21 cellular contexts compared by ENCODE assay signal in the genomic region with DNA sequence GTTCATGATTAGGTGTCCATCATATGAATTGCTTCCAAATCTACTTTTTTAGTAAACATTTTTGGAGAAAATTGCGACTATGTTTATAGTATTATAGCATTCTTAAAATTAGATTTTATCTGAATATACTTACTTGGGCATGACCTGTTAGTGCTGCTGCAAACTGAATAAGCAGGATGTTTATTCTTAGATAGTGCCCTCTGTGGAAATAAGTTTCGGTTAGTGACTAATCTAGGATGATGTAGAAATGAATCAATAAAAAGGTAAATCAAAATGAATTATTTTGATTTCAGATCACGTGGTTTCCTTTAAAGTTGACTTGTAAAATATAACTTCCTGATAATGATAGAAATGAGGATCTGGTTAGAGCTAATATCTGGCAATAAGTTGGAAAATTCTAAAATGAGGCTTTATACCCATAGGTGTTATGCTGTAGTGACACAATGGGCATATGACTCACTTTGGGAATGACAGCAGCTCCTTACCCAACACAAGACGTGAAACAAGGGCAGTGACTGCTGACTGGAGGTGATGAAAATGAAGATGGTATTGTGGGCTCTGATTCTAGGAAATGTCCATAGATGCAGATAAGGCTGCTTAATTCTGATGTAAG.
DNase-seq lines count a peak whose midpoint lies in the region; ATAC-seq, FAIRE-seq and TF ChIP-seq lines count a peak whose summit lies in the region.
"Had no signal": no experiment of that assay in that cellular context is flagged by ENCODE, and none has a peak within 500 bp of the region (broad histone marks: within the 10 kb centered on the region; RNA-seq: fewer than 3 reads in every experiment).

No MANE protein-coding gene starts in this region.

- H3K9ac ChIP-seq in fibroblast of lung (ENCODE audit: insufficient read depth, low read length) (no peak overlapping the region), HepG2 (ENCODE audit: insufficient read depth, low read depth, low read length) (no peak overlapping the region)

- TF ChIP-seq RAD21 in HepG2 (CRISPR knock-in tag; IDR thresholded peaks at IDR 0.05) = no peak

- in situ Hi-C loops in HepG2 (cut with HindIII; ENCODE audit: extremely low pct_ligation_motif_present, low pct_unique_long_range_greater_than_20kb) = no loop called here

- H3K9me3 ChIP-seq in breast epithelium (no peaks in the 10 kb centered on the region), RWPE2 (ENCODE audit: severe bottlenecking) (no peaks in the 10 kb centered on the region), fibroblast of lung (ENCODE audit: control insufficient read depth, insufficient read depth, low read depth, low read length) (no peaks in the 10 kb centered on the region), HepG2 (ENCODE audit: low read length) (peaks cover 63% of the 10 kb centered on the region)
- H3K9me3 ChIP-seq: transverse colon had no signal

- H3K4me3 Mint-ChIP-seq in MCF 10A (ENCODE audit: unreplicated experiment) = no peak overlapping the region
- H3K4me3 Mint-ChIP-seq: stimulated activated naive B cell treated with anti-CD40 and anti-IgM and Interleukin-4, amounts not matched to agents 10 μg/mL and 1 μg/mL and 100 μg/mL, for 72 hours had no signal

- H3K27me3 ChIP-seq in breast epithelium (no peaks in the 10 kb centered on the region), RWPE2 (ENCODE audit: insufficient read depth, poor library complexity, severe bottlenecking) (no peaks in the 10 kb centered on the region), fibroblast of lung (ENCODE audit: control insufficient read depth, insufficient read depth, low read length) (no peaks in the 10 kb centered on the region), HepG2 (ENCODE audit: control insufficient read depth in 1 of 2, insufficient read depth in 2 of 2, low read length in 2 of 2) (no peaks in the 10 kb centered on the region)
- H3K27me3 ChIP-seq: brain microvascular endothelial cell, dorsolateral prefrontal cortex, transverse colon had no signal

- DNase-seq in MCF 10A (ENCODE audit: unreplicated experiment) (peak; percentile 86), breast epithelium (ENCODE audit: low spot score in 2 of 2) (no peak), RWPE2 (ENCODE audit: low spot score) (no peak), fibroblast of lung (ENCODE audit: low read depth in 2 of 2) (peak; percentile 18 to 49), HepG2 (ENCODE audit: low spot score) (no peak), midbrain (lab: John Stamatoyannopoulos, UW) (no peak), cortex of kidney (lab: John Stamatoyannopoulos, UW) (no peak)
- DNase-seq in activated naive CD4-positive, alpha-beta T cell (lab: John Stamatoyannopoulos, UW) = no peak
- DNase-seq: 8988T; activated naive CD4-positive, alpha-beta T cell treated with anti-CD3 and anti-CD28 coated beads, Interleukin-2, amount 50 U/mL, for 16 hours; brain microvascular endothelial cell; dorsolateral prefrontal cortex; Kasumi-1; left cardiac atrium; NCI-H146; retina; stimulated activated naive B cell treated with anti-CD40 and anti-IgM and Interleukin-4, amounts not matched to agents 10 μg/mL and 1 μg/mL and 100 μg/mL, for 72 hours; transverse colon had no signal

- H3K27me3 Mint-ChIP-seq in MCF 10A (ENCODE audit: insufficient read depth, unreplicated experiment) = no peaks in the 10 kb centered on the region
- H3K27me3 Mint-ChIP-seq: stimulated activated naive B cell treated with anti-CD40 and anti-IgM and Interleukin-4, amounts not matched to agents 10 μg/mL and 1 μg/mL and 100 μg/mL, for 72 hours had no signal

- H3K9me3 Mint-ChIP-seq in MCF 10A (ENCODE audit: unreplicated experiment) = no peaks in the 10 kb centered on the region
- H3K9me3 Mint-ChIP-seq: stimulated activated naive B cell treated with anti-CD40 and anti-IgM and Interleukin-4, amounts not matched to agents 10 μg/mL and 1 μg/mL and 100 μg/mL, for 72 hours had no signal

- BruUV-seq in MCF 10A (replicated peaks; lab: Mats Ljungman, UMichigan) = no TSS peak
- BruUV-seq in HepG2 (replicated peaks; lab: Mats Ljungman, UMichigan) = no TSS peak

- no peak for TF ChIP-seq EP300 in HepG2 (IDR thresholded peaks at IDR 0.05; ENCODE audit: low read depth in 2 of 2, low read length in 2 of 2)
- no peak for TF ChIP-seq EP300 in HepG2 (CRISPR knock-in tag; IDR thresholded peaks at IDR 0.05; ENCODE audit: borderline replicate concordance)

- peak; percentile 89 for ATAC-seq in RWPE2 (ENCODE audit: low read depth)
- no peak for ATAC-seq in HepG2
- ATAC-seq: left cardiac atrium; stimulated activated naive B cell treated with anti-CD40 and anti-IgM and Interleukin-4, amounts not matched to agents 10 μg/mL and 1 μg/mL and 100 μg/mL, for 72 hours had no signal

- H3K27ac ChIP-seq in breast epithelium (no peak overlapping the region), RWPE2 (ENCODE audit: poor library complexity, severe bottlenecking) (peak overlapping the region; percentile 28), fibroblast of lung (ENCODE audit: insufficient read depth, low read length) (no peak overlapping the region), HepG2 (ENCODE audit: extremely low read length, insufficient read depth, low read length) (no peak overlapping the region)
- H3K27ac ChIP-seq: brain microvascular endothelial cell, dorsolateral prefrontal cortex, transverse colon had no signal

- H3K4me3 ChIP-seq in breast epithelium (no peak overlapping the region), RWPE2 (ENCODE audit: severe bottlenecking) (no peak overlapping the region), fibroblast of lung (replicated peaks in 1 of 4; ENCODE audit: control extremely low read depth in 1 of 4, insufficient read depth in 1 of 4, low read depth in 3 of 4, low read length in 4 of 4) (no peak overlapping the region), HepG2 (replicated peaks in 1 of 3; ENCODE audit: insufficient read depth in 1 of 3, low read depth in 2 of 3, low read length in 3 of 3) (no peak overlapping the region)
- H3K4me3 ChIP-seq: dorsolateral prefrontal cortex, transverse colon had no signal

- 12% methylated on average over 4 of the region's 4 CpGs for WGBS in HepG2 (ENCODE audit: low lambda C conversion rate)

- no peak for TF ChIP-seq CTCF in MCF 10A (IDR thresholded peaks at IDR 0.05; ENCODE audit: unreplicated experiment)
- TF ChIP-seq CTCF in breast epithelium (IDR thresholded peaks at IDR 0.05) = no peak
- TF ChIP-seq CTCF in RWPE2 (IDR thresholded peaks at IDR 0.05; ENCODE audit: poor library complexity, severe bottlenecking) = no peak
- no peak for TF ChIP-seq CTCF in fibroblast of lung (conservative IDR thresholded peaks at IDR 0.05 in 1 of 2, IDR thresholded peaks at IDR 0.05 in 1 of 2; ENCODE audit: low read depth in 1 of 2, low read length in 2 of 2)
- TF ChIP-seq CTCF in HepG2 (CRISPR knock-in tag; IDR thresholded peaks at IDR 0.05) = no peak

- H3K27ac Mint-ChIP-seq in MCF 10A (ENCODE audit: low read depth, unreplicated experiment) = peak overlapping the region; percentile 8
- H3K27ac Mint-ChIP-seq: stimulated activated naive B cell treated with anti-CD40 and anti-IgM and Interleukin-4, amounts not matched to agents 10 μg/mL and 1 μg/mL and 100 μg/mL, for 72 hours had no signal

- H3K4me1 ChIP-seq in breast epithelium (no peaks in the 10 kb centered on the region), RWPE2 (ENCODE audit: insufficient read depth, poor library complexity, severe bottlenecking) (peaks cover 14% of the 10 kb centered on the region), fibroblast of lung (ENCODE audit: control insufficient read depth, extremely low read depth, insufficient read depth, low read length) (peaks cover 3% of the 10 kb centered on the region), HepG2 (ENCODE audit: insufficient read depth, low read length) (no peaks in the 10 kb centered on the region)
- H3K4me1 ChIP-seq: transverse colon had no signal

- H3K36me3 ChIP-seq in breast epithelium (no peaks in the 10 kb centered on the region), RWPE2 (ENCODE audit: low read depth) (no peaks in the 10 kb centered on the region), fibroblast of lung (ENCODE audit: control insufficient read depth, insufficient read depth, low read length) (no peaks in the 10 kb centered on the region), HepG2 (replicated peaks in 1 of 2; ENCODE audit: control insufficient read depth in 1 of 2, insufficient read depth in 2 of 2, low read length in 2 of 2) (no peaks in the 10 kb centered on the region)
- H3K36me3 ChIP-seq: brain microvascular endothelial cell, transverse colon had no signal

- no peaks in the 10 kb centered on the region for H3K36me3 Mint-ChIP-seq in MCF 10A (ENCODE audit: insufficient read depth, unreplicated experiment)

- intact Hi-C loops in MCF 10A (cut with micrococcal nuclease) = loop anchor here (10.0 kb wide), 1 partner anchor 821 kb away; no protein-coding TSS in a partner anchor
- intact Hi-C loops in breast epithelium (cut with DNase I; ENCODE audit: low total_unique reads) = no loop called here
- intact Hi-C loops in HepG2 (cut with micrococcal nuclease; ENCODE audit: unreplicated experiment) = no loop called here

- TF ChIP-seq POLR2A in breast epithelium (IDR thresholded peaks at IDR 0.05) = no peak
- TF ChIP-seq POLR2A in HepG2 (IDR thresholded peaks at IDR 0.05; ENCODE audit: insufficient read depth in 1 of 2, low read depth in 2 of 2, low read length in 2 of 2) = no peak

- CTCF ChIA-PET in MCF 10A (lab: Yijun Ruan, JAX) (interaction anchor here (0.6 kb wide), 1 partner anchor 369 kb away, joined by 3 read pairs; no protein-coding TSS in a partner anchor), HepG2 (lab: Yijun Ruan, JAX; ENCODE audit: low intra/inter-chr PET ratio, low total read pairs) (no interaction called here)

- H3K79me2 ChIP-seq in fibroblast of lung (ENCODE audit: control insufficient read depth, insufficient read depth, low read length) (no peaks in the 10 kb centered on the region), HepG2 (ENCODE audit: insufficient read depth, low read length) (no peaks in the 10 kb centered on the region)

- peaks cover 7% of the 10 kb centered on the region for H3K4me1 Mint-ChIP-seq in MCF 10A (ENCODE audit: insufficient read depth, unreplicated experiment)
- H3K4me1 Mint-ChIP-seq: stimulated activated naive B cell treated with anti-CD40 and anti-IgM and Interleukin-4, amounts not matched to agents 10 μg/mL and 1 μg/mL and 100 μg/mL, for 72 hours had no signal

- no peak for FAIRE-seq in HepG2 (lab: Jason Lieb, UNC)
- FAIRE-seq: GM18507, H1, TTC549 had no signal

- H4K20me1 ChIP-seq in fibroblast of lung (ENCODE audit: control insufficient read depth, extremely low read depth, insufficient read depth, low read length) = no peaks in the 10 kb centered on the region
- no peaks in the 10 kb centered on the region for H4K20me1 ChIP-seq in HepG2 (ENCODE audit: insufficient read depth, low read length)

- POLR2A ChIA-PET in MCF 10A (lab: Yijun Ruan, JAX) (interaction anchor here (1.0 to 1.6 kb wide), 2 partner anchors 8 to 103 kb away, joined by 3 to 4 read pairs; no protein-coding TSS in a partner anchor), HepG2 (lab: Yijun Ruan, JAX) (no interaction called here)

- H3K4me2 ChIP-seq in fibroblast of lung (ENCODE audit: extremely low read depth, insufficient read depth, low read length) (peak overlapping the region; percentile 4), HepG2 (ENCODE audit: low read depth, low read length) (no peak overlapping the region)

- H2AFZ ChIP-seq in fibroblast of lung (ENCODE audit: low read length) = no peak overlapping the region
- no peak overlapping the region for H2AFZ ChIP-seq in HepG2 (ENCODE audit: low read length)

TF ChIP-seq in HepG2, 621 proteins besides CTCF, POLR2A, EP300 and RAD21 (continues in another document):
- no peak for TF ChIP-seq ZNF205 (CRISPR knock-in tag; IDR thresholded peaks at IDR 0.05)

Comparison
In these comparisons a context has a peak if more than half of its experiments do, and no peak if none do; other contexts are left out.
1. DNase-seq: peak in MCF 10A (single experiment) and fibroblast of lung (2 of 2); none in breast epithelium (0 of 2), RWPE2 (single experiment), HepG2 (single experiment), midbrain (single experiment), cortex of kidney (single experiment) and activated naive CD4-positive, alpha-beta T cell (0 of 4).